1 cellular context compared by ENCODE assay signal in the genomic region with DNA sequence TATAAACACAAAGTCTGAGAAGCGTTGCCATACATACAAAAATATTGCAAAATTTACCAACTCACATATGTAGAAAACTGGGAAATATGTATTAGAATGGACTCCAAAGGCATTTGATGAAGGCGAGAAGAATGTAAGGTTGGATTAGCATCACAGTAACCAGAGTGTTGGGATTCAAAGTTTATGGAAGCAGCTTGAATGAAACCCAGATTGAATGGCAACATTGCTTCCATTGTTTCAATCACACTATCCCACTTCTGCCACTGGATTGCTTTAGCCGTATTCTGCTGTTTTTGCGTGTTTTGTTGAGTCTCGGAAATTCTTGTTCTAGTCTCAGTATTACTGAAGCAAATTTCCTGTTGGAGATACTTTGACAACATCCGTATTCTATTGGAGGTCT.
TF ChIP-seq lines count a peak whose summit lies in the region.

No MANE protein-coding gene starts in this region.

TF ChIP-seq in GM23338, 12 proteins besides CTCF, POLR2A, EP300 and RAD21 (continued from another document):
- TF ChIP-seq, protein P1, sequence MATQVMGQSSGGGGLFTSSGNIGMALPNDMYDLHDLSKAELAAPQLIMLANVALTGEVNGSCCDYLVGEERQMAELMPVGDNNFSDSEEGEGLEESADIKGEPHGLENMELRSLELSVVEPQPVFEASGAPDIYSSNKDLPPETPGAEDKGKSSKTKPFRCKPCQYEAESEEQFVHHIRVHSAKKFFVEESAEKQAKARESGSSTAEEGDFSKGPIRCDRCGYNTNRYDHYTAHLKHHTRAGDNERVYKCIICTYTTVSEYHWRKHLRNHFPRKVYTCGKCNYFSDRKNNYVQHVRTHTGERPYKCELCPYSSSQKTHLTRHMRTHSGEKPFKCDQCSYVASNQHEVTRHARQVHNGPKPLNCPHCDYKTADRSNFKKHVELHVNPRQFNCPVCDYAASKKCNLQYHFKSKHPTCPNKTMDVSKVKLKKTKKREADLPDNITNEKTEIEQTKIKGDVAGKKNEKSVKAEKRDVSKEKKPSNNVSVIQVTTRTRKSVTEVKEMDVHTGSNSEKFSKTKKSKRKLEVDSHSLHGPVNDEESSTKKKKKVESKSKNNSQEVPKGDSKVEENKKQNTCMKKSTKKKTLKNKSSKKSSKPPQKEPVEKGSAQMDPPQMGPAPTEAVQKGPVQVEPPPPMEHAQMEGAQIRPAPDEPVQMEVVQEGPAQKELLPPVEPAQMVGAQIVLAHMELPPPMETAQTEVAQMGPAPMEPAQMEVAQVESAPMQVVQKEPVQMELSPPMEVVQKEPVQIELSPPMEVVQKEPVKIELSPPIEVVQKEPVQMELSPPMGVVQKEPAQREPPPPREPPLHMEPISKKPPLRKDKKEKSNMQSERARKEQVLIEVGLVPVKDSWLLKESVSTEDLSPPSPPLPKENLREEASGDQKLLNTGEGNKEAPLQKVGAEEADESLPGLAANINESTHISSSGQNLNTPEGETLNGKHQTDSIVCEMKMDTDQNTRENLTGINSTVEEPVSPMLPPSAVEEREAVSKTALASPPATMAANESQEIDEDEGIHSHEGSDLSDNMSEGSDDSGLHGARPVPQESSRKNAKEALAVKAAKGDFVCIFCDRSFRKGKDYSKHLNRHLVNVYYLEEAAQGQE (IDR thresholded peaks at IDR 0.05; ENCODE audit: unreplicated experiment), result no peak
- TF ChIP-seq NANOG (IDR thresholded peaks at IDR 0.05; ENCODE audit: borderline replicate concordance) (no peak), EZH2 (IDR thresholded peaks at IDR 0.05; ENCODE audit: low read depth, unreplicated experiment) (no peak), POLR2AphosphoS5 (IDR thresholded peaks at IDR 0.05; ENCODE audit: low read depth) (no peak), CREB1 (CRISPR knock-in tag; IDR thresholded peaks at IDR 0.05; ENCODE audit: low read depth) (no peak), ZNF114 (CRISPR knock-in tag; IDR thresholded peaks at IDR 0.05) (no peak), STAT1 (IDR thresholded peaks at IDR 0.05; ENCODE audit: unreplicated experiment) (no peak), EZH2phosphoT487 (IDR thresholded peaks at IDR 0.05; ENCODE audit: unreplicated experiment) (no peak), ZNF331 (CRISPR knock-in tag; IDR thresholded peaks at IDR 0.05; ENCODE audit: low read depth) (no peak), ZNF462 (CRISPR knock-in tag; IDR thresholded peaks at IDR 0.05) (no peak), JUNB (IDR thresholded peaks at IDR 0.05; ENCODE audit: unreplicated experiment) (no peak)
TF ChIP-seq in GM23338: peak in this region for 0.
